In genomic region chr6:3128381-3129108, GRCh38 we compare ENCODE assay signal across 28 cellular contexts.
"Had no signal": no experiment of that assay in that cellular context is flagged by ENCODE, and none has a peak within 500 bp of the region (broad histone marks: within the 10 kb centered on the region; RNA-seq: fewer than 3 reads in every experiment).

No MANE protein-coding gene starts in this region.

- H3K27ac ChIP-seq: dorsolateral prefrontal cortex, epithelial cell of prostate, hepatocyte, left lung, ovary, suprapubic skin, transverse colon, vagina had no signal

- H3K27me3 ChIP-seq: dorsolateral prefrontal cortex, gastrocnemius medialis, heart left ventricle, hepatocyte, left lung, ovary, suprapubic skin, transverse colon, vagina had no signal

- ATAC-seq: esophagus mucosa; gastrocnemius medialis; heart left ventricle; left cardiac atrium; left lung; mucosa of descending colon; natural killer cell treated with Interleukin-12 subunit alpha and Interleukin-12 subunit beta and Interleukin-15 and Interleukin-18, amount 100 ng/mL, for 72 hours; sciatic nerve; stimulated activated naive CD8-positive, alpha-beta T cell treated with anti-CD3 and anti-CD28 coated beads, Interleukin-15, amount 100 ng/mL, for 72 hours had no signal

- H3K36me3 Mint-ChIP-seq: natural killer cell treated with Interleukin-12 subunit alpha and Interleukin-12 subunit beta and Interleukin-15 and Interleukin-18, amount 100 ng/mL, for 72 hours had no signal

- DNase-seq: dorsolateral prefrontal cortex; effector CD4-positive, alpha-beta T cell; foreskin fibroblast; gastrocnemius medialis; heart left ventricle; left cardiac atrium; left lung; mesenchymal stem cell; mucosa of descending colon; naive B cell; occipital lobe; ovary; stimulated activated CD4-positive, alpha-beta T cell treated with anti-CD3 and anti-CD28 coated beads, Interleukin-12 subunit alpha, Interleukin-12 subunit beta, amount 100 ng/mL, for 4 hours; stimulated activated CD4-positive, alpha-beta T cell treated with anti-CD3 and anti-CD28 coated beads, Interleukin-1b, Interleukin-23, amount 100 ng/mL, for 48 hours; stimulated activated CD4-positive, alpha-beta T cell treated with anti-CD3 and anti-CD28 coated beads, Interleukin-4, amount 100 ng/mL, for 1 hour; stimulated activated CD8-positive, alpha-beta memory T cell treated with anti-CD3 and anti-CD28 coated beads, Interleukin-4, amount 100 ng/mL, for 48 hours; stimulated activated naive CD4-positive, alpha-beta T cell; stimulated activated naive CD8-positive, alpha-beta T cell treated with anti-CD3 and anti-CD28 coated beads, Interleukin-15, amount 100 ng/mL, for 72 hours; transverse colon had no signal

- H3K4me3 ChIP-seq: gastrocnemius medialis, hepatocyte, left lung, mucosa of descending colon, ovary, smooth muscle cell, suprapubic skin, transverse colon, vagina had no signal

- H3K27me3 Mint-ChIP-seq: naive B cell; natural killer cell treated with Interleukin-12 subunit alpha and Interleukin-12 subunit beta and Interleukin-15 and Interleukin-18, amount 100 ng/mL, for 72 hours; stimulated activated naive CD8-positive, alpha-beta T cell treated with anti-CD3 and anti-CD28 coated beads, Interleukin-15, amount 100 ng/mL, for 72 hours had no signal

- H3K9me3 Mint-ChIP-seq: mesothelial cell of epicardium; naive B cell; natural killer cell treated with Interleukin-12 subunit alpha and Interleukin-12 subunit beta and Interleukin-15 and Interleukin-18, amount 100 ng/mL, for 72 hours; stimulated activated naive CD8-positive, alpha-beta T cell treated with anti-CD3 and anti-CD28 coated beads, Interleukin-15, amount 100 ng/mL, for 72 hours had no signal

- H3K4me3 Mint-ChIP-seq: mesothelial cell of epicardium; naive B cell; natural killer cell treated with Interleukin-12 subunit alpha and Interleukin-12 subunit beta and Interleukin-15 and Interleukin-18, amount 100 ng/mL, for 72 hours; stimulated activated naive CD8-positive, alpha-beta T cell treated with anti-CD3 and anti-CD28 coated beads, Interleukin-15, amount 100 ng/mL, for 72 hours had no signal

- H3K79me2 ChIP-seq: hepatocyte had no signal

- H3K27ac Mint-ChIP-seq: mesothelial cell of epicardium; natural killer cell treated with Interleukin-12 subunit alpha and Interleukin-12 subunit beta and Interleukin-15 and Interleukin-18, amount 100 ng/mL, for 72 hours; stimulated activated naive CD8-positive, alpha-beta T cell treated with anti-CD3 and anti-CD28 coated beads, Interleukin-15, amount 100 ng/mL, for 72 hours had no signal

- H3K4me2 ChIP-seq: hepatocyte, smooth muscle cell had no signal

- H3K4me1 ChIP-seq: gastrocnemius medialis, suprapubic skin, transverse colon, vagina had no signal

- H3K9me3 ChIP-seq: gastrocnemius medialis, heart left ventricle, left lung, mucosa of descending colon, ovary, suprapubic skin, transverse colon, vagina had no signal

- H3K36me3 ChIP-seq: ovary, transverse colon had no signal

- H2AFZ ChIP-seq: hepatocyte had no signal

- H3K4me1 Mint-ChIP-seq: mesothelial cell of epicardium had no signal
